10 cellular contexts compared by ENCODE assay signal in genomic region chr12:89951050-89951693, GRCh38.
DNase-seq lines count a peak whose midpoint lies in the region; ATAC-seq, FAIRE-seq and TF ChIP-seq lines count a peak whose summit lies in the region.
"Had no signal": no experiment of that assay in that cellular context is flagged by ENCODE, and none has a peak within 500 bp of the region (broad histone marks: within the 10 kb centered on the region; RNA-seq: fewer than 3 reads in every experiment).

No MANE protein-coding gene starts in this region.

- DNase-seq in DMS53 (lab: John Stamatoyannopoulos, UW), result peak; percentile 32
- no peak for DNase-seq in DMS53 treated with DMSO at 0.1 percent for 48 hours (lab: John Stamatoyannopoulos, UW; ENCODE audit: unreplicated experiment)
- DNase-seq in K562 (ENCODE audit: extremely low read depth in 1 of 4, low spot score in 3 of 4), result peak in 1 of 4 experiments; percentile 16
- DNase-seq in SHP77 treated with DMSO at 0.1 percent for 48 hours (lab: John Stamatoyannopoulos, UW), result no peak
- DNase-seq in left ventricle myocardium inferior, result no peak
- no peak for DNase-seq in UCSD-AML1 (lab: John Stamatoyannopoulos, UW; ENCODE audit: unreplicated experiment)
- DNase-seq: MM.1S had no signal

- no peak for TF ChIP-seq POLR2A in K562 (conservative IDR thresholded peaks at IDR 0.05)

- no peak for TF ChIP-seq CTCF in K562 (IDR thresholded peaks at IDR 0.05 in 2 of 3, conservative IDR thresholded peaks at IDR 0.05 in 1 of 3; ENCODE audit: insufficient read depth in 2 of 3, low read depth in 1 of 3, low read length in 3 of 3)
- no peak for TF ChIP-seq CTCF in neural cell (IDR thresholded peaks at IDR 0.05; ENCODE audit: poor library complexity, severe bottlenecking)
- no peak for TF ChIP-seq CTCF in left ventricle myocardium inferior (IDR thresholded peaks at IDR 0.05; ENCODE audit: borderline replicate concordance)

- H3K9me1 ChIP-seq in K562 (ENCODE audit: control insufficient read depth, insufficient read depth, low read length), result no peaks in the 10 kb centered on the region

- H2AFZ ChIP-seq in K562 (ENCODE audit: low read depth, low read length) (no peak overlapping the region), neural cell (ENCODE audit: low read depth, low read length) (no peak overlapping the region)

- H3K9ac ChIP-seq in K562 (ENCODE audit: insufficient read depth in 1 of 2, low read depth in 2 of 2, low read length in 2 of 2), result no peak overlapping the region
- H3K9ac ChIP-seq in neural cell (ENCODE audit: low read length), result no peak overlapping the region

- no peaks in the 10 kb centered on the region for H3K36me3 ChIP-seq in K562 (ENCODE audit: control insufficient read depth, insufficient read depth, low read length)
- no peaks in the 10 kb centered on the region for H3K36me3 ChIP-seq in neural cell (ENCODE audit: insufficient read depth, low read length)
- no peaks in the 10 kb centered on the region for H3K36me3 ChIP-seq in left ventricle myocardium inferior

- CTCF ChIA-PET in K562 (lab: Yijun Ruan, JAX; ENCODE audit: low intra/inter-chr PET ratio), result no interaction called here

- H3K9me2 ChIP-seq in neural cell (ENCODE audit: insufficient read depth, low read length), result no peaks in the 10 kb centered on the region

- 0% methylated on average over 2 of the region's 2 CpGs for WGBS in K562 (ENCODE audit: insufficient coverage, low coverage, missing lambda C conversion rate)

- no peak overlapping the region for H3K4me2 ChIP-seq in K562 (ENCODE audit: insufficient read depth, low read length)
- peak overlapping the region; percentile 3 for H3K4me2 ChIP-seq in neural cell (ENCODE audit: low read length)

- H3K27ac ChIP-seq in K562 (ENCODE audit: extremely low read depth, low read depth, low read length) (no peak overlapping the region), neural cell (ENCODE audit: low read length) (no peak overlapping the region), left ventricle myocardium inferior (replicated peaks) (no peak overlapping the region)

- ATAC-seq in HG03439 (IDR thresholded peaks at IDR 0.05; ENCODE audit: unreplicated experiment), result peak; percentile 37
- no peak for ATAC-seq in K562

- intact Hi-C loops in K562 (cut with micrococcal nuclease) (no loop called here), left ventricle myocardium inferior (cut with micrococcal nuclease) (no loop called here)

- no TSS peak for BruUV-seq in K562 (replicated peaks; lab: Mats Ljungman, UMichigan)

- POLR2A ChIA-PET in K562 (lab: Yijun Ruan, JAX), result no interaction called here

- in situ Hi-C loops in K562 (cut with MboI), result no loop called here

- TF ChIP-seq RAD21 in K562 (CRISPR knock-in tag; conservative IDR thresholded peaks at IDR 0.05 in 1 of 2, IDR thresholded peaks at IDR 0.05 in 1 of 2), result no peak
- TF ChIP-seq RAD21 in neural cell (conservative IDR thresholded peaks at IDR 0.05), result no peak

- no peak for FAIRE-seq in K562 (lab: Jason Lieb, UNC)
- FAIRE-seq: A204.1 had no signal

- no peaks in the 10 kb centered on the region for H3F3A ChIP-seq in neural cell (ENCODE audit: insufficient read depth, low read length, poor library complexity, severe bottlenecking)

- H3K4me1 ChIP-seq in K562 (replicated peaks in 1 of 2; ENCODE audit: control insufficient read depth in 2 of 2, insufficient read depth in 2 of 2, low read length in 2 of 2) (no peaks in the 10 kb centered on the region), left ventricle myocardium inferior (peaks cover 28% of the 10 kb centered on the region)

- TF ChIP-seq EP300 in K562 (IDR thresholded peaks at IDR 0.05; ENCODE audit: low read length) (no peak), neural cell (conservative IDR thresholded peaks at IDR 0.05; ENCODE audit: poor library complexity, severe bottlenecking) (peak; percentile 83)

- H3K4me3 ChIP-seq in K562 (no peak overlapping the region), neural cell (ENCODE audit: low read length) (no peak overlapping the region), left ventricle myocardium inferior (no peak overlapping the region)

- H3K27me3 ChIP-seq in K562 (ENCODE audit: control insufficient read depth in 2 of 2, insufficient read depth in 2 of 2, low read length in 2 of 2) (no peaks in the 10 kb centered on the region), neural cell (ENCODE audit: insufficient read depth, low read depth, low read length) (no peaks in the 10 kb centered on the region), left ventricle myocardium inferior (ENCODE audit: low read depth) (peaks cover 13% of the 10 kb centered on the region)

- H3K9me3 ChIP-seq in K562 (replicated peaks; ENCODE audit: control insufficient read depth, insufficient read depth, low read depth, low read length) (no peaks in the 10 kb centered on the region), neural cell (ENCODE audit: low read length) (no peaks in the 10 kb centered on the region), left ventricle myocardium inferior (replicated peaks) (no peaks in the 10 kb centered on the region)

- no peaks in the 10 kb centered on the region for H3K79me2 ChIP-seq in K562 (ENCODE audit: control insufficient read depth, insufficient read depth, low read length)
- no peaks in the 10 kb centered on the region for H3K79me2 ChIP-seq in neural cell (replicated peaks; ENCODE audit: insufficient read depth, low read length)

- H4K20me1 ChIP-seq in K562 (replicated peaks; ENCODE audit: control insufficient read depth, insufficient read depth, low read length) (no peaks in the 10 kb centered on the region), neural cell (ENCODE audit: insufficient read depth) (no peaks in the 10 kb centered on the region)

TF ChIP-seq in K562, 482 proteins besides CTCF, POLR2A, EP300 and RAD21:
- no peak for TF ChIP-seq HES1 (IDR thresholded peaks at IDR 0.05; ENCODE audit: low read depth)
- no peak for TF ChIP-seq CREB1 (IDR thresholded peaks at IDR 0.05)
- 0 out of 2 replicates have a peak, but pooled peaks have one; percentile 31 for TF ChIP-seq CREB1 (CRISPR knock-in tag; IDR thresholded peaks at IDR 0.05)
- TF ChIP-seq ATF1 (CRISPR knock-in tag; IDR thresholded peaks at IDR 0.05), result no peak
- peak; percentile 50; the same call in 1 of the 2 replicates for TF ChIP-seq ATF1 (tag; IDR thresholded peaks at IDR 0.05)
- 0 out of 2 replicates have a peak, but pooled peaks have one; percentile 10 for TF ChIP-seq CREM (IDR thresholded peaks at IDR 0.05; ENCODE audit: low read depth)

TF ChIP-seq in neural cell, 6 proteins besides CTCF, POLR2A, EP300 and RAD21:
- TF ChIP-seq, protein P1, sequence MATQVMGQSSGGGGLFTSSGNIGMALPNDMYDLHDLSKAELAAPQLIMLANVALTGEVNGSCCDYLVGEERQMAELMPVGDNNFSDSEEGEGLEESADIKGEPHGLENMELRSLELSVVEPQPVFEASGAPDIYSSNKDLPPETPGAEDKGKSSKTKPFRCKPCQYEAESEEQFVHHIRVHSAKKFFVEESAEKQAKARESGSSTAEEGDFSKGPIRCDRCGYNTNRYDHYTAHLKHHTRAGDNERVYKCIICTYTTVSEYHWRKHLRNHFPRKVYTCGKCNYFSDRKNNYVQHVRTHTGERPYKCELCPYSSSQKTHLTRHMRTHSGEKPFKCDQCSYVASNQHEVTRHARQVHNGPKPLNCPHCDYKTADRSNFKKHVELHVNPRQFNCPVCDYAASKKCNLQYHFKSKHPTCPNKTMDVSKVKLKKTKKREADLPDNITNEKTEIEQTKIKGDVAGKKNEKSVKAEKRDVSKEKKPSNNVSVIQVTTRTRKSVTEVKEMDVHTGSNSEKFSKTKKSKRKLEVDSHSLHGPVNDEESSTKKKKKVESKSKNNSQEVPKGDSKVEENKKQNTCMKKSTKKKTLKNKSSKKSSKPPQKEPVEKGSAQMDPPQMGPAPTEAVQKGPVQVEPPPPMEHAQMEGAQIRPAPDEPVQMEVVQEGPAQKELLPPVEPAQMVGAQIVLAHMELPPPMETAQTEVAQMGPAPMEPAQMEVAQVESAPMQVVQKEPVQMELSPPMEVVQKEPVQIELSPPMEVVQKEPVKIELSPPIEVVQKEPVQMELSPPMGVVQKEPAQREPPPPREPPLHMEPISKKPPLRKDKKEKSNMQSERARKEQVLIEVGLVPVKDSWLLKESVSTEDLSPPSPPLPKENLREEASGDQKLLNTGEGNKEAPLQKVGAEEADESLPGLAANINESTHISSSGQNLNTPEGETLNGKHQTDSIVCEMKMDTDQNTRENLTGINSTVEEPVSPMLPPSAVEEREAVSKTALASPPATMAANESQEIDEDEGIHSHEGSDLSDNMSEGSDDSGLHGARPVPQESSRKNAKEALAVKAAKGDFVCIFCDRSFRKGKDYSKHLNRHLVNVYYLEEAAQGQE (IDR thresholded peaks at IDR 0.05; ENCODE audit: borderline replicate concordance), result no peak
- TF ChIP-seq TAF1 (IDR thresholded peaks at IDR 0.05; ENCODE audit: low read depth) (no peak), SMC3 (conservative IDR thresholded peaks at IDR 0.05; ENCODE audit: poor library complexity) (no peak), EZH2 (IDR thresholded peaks at IDR 0.05; ENCODE audit: borderline replicate concordance, insufficient read depth, low read length, poor library complexity, severe bottlenecking) (no peak), POLR2AphosphoS5 (IDR thresholded peaks at IDR 0.05) (no peak)
